In genomic region chr15:79678032-79678701, GRCh38 we compare ENCODE assay signal across 27 cellular contexts.
"Had no signal": no experiment of that assay in that cellular context is flagged by ENCODE, and none has a peak within 500 bp of the region (broad histone marks: within the 10 kb centered on the region; RNA-seq: fewer than 3 reads in every experiment).

No MANE protein-coding gene starts in this region.

- H3K4me1 ChIP-seq: thyroid gland, transverse colon, upper lobe of left lung, upper lobe of right lung, uterus, vagina had no signal

- FAIRE-seq: urothelium cell line had no signal

- H3K4me1 Mint-ChIP-seq: stimulated activated effector memory CD8-positive, alpha-beta T cell treated with anti-CD3 and anti-CD28 coated beads, Interleukin-12 subunit alpha, Interleukin-12 subunit beta, amount 100 ng/mL, for 72 hours; stimulated activated naive CD8-positive, alpha-beta T cell treated with anti-CD3 and anti-CD28 coated beads, Interleukin-15, amount 100 ng/mL, for 72 hours had no signal

- ATAC-seq: stimulated activated effector memory CD8-positive, alpha-beta T cell treated with anti-CD3 and anti-CD28 coated beads, Interleukin-12 subunit alpha, Interleukin-12 subunit beta, amount 100 ng/mL, for 72 hours; stimulated activated memory B cell treated with anti-CD40 and anti-IgM and Interleukin-4, amounts not matched to agents 10 μg/mL and 1 μg/mL and 100 μg/mL, for 72 hours; stimulated activated naive CD8-positive, alpha-beta T cell treated with anti-CD3 and anti-CD28 coated beads, Interleukin-15, amount 100 ng/mL, for 72 hours; stimulated activated naive CD8-positive, alpha-beta T cell treated with anti-CD3 and anti-CD28 coated beads, Interleukin-15, Interleukin-2, amounts not matched to agents 100 U/mL and 50 U/mL, for 24 hours; upper lobe of right lung had no signal

- H3K27ac ChIP-seq: stomach, suprapubic skin, testis, thoracic aorta, thyroid gland, tibial artery, tibial nerve, transverse colon, upper lobe of left lung, upper lobe of right lung, uterus, vagina had no signal

- H3K4me3 ChIP-seq: stomach, suprapubic skin, testis, thoracic aorta, thyroid gland, tibial artery, tibial nerve, transverse colon, upper lobe of left lung, upper lobe of right lung, uterus, vagina had no signal

- DNase-seq: stimulated activated CD4-positive, alpha-beta T cell treated with anti-CD3 and anti-CD28 coated beads, Interleukin-2, amount 100 ng/mL, for 24 hours; stimulated activated CD4-positive, alpha-beta T cell treated with anti-CD3 and anti-CD28 coated beads, Interleukin-2, amount 100 ng/mL, for 48 hours; stimulated activated CD4-positive, alpha-beta T cell treated with anti-CD3 and anti-CD28 coated beads, Interleukin-4, amount 100 ng/mL, for 1 hour; stimulated activated CD4-positive, alpha-beta T cell treated with anti-CD3 and anti-CD28 coated beads, Interleukin-4, amount 100 ng/mL, for 24 hours; stimulated activated CD4-positive, alpha-beta T cell treated with anti-CD3 and anti-CD28 coated beads, Interleukin-4, amount 100 ng/mL, for 4 hours; stimulated activated CD8-positive, alpha-beta memory T cell treated with anti-CD3 and anti-CD28 coated beads, Interleukin-4, amount 100 ng/mL, for 48 hours; stimulated activated naive CD4-positive, alpha-beta T cell; stimulated activated naive CD4-positive, alpha-beta T cell treated with Interleukin-2 at 50 U/mL for 16 hours; stimulated activated naive CD8-positive, alpha-beta T cell treated with anti-CD3 and anti-CD28 coated beads, Interleukin-15, amount 100 ng/mL, for 72 hours; stimulated activated naive CD8-positive, alpha-beta T cell treated with anti-CD3 and anti-CD28 coated beads, Interleukin-15, Interleukin-2, amounts not matched to agents 100 U/mL and 50 U/mL, for 24 hours; stomach; testis; thyroid gland; tibial artery; transverse colon; trophoblast cell; upper lobe of left lung; upper lobe of right lung; uterus had no signal

- H3K27ac Mint-ChIP-seq: stimulated activated effector memory CD8-positive, alpha-beta T cell treated with anti-CD3 and anti-CD28 coated beads, Interleukin-12 subunit alpha, Interleukin-12 subunit beta, amount 100 ng/mL, for 72 hours; stimulated activated memory B cell treated with anti-CD40 and anti-IgM and Interleukin-4, amounts not matched to agents 10 μg/mL and 1 μg/mL and 100 μg/mL, for 72 hours; stimulated activated naive CD8-positive, alpha-beta T cell treated with anti-CD3 and anti-CD28 coated beads, Interleukin-15, Interleukin-2, amounts not matched to agents 100 ng/mL and 50 ng/mL, for 24 hours had no signal

- H3K36me3 Mint-ChIP-seq: stimulated activated effector memory CD8-positive, alpha-beta T cell treated with anti-CD3 and anti-CD28 coated beads, Interleukin-12 subunit alpha, Interleukin-12 subunit beta, amount 100 ng/mL, for 72 hours; stimulated activated memory B cell treated with anti-CD40 and anti-IgM and Interleukin-4, amounts not matched to agents 10 μg/mL and 1 μg/mL and 100 μg/mL, for 72 hours had no signal

- H3K9me3 ChIP-seq: stomach, suprapubic skin, testis, thoracic aorta, thyroid gland, tibial artery, tibial nerve, transverse colon, upper lobe of left lung, upper lobe of right lung, uterus, vagina had no signal

- H3K4me3 Mint-ChIP-seq: stimulated activated effector memory CD8-positive, alpha-beta T cell treated with anti-CD3 and anti-CD28 coated beads, Interleukin-12 subunit alpha, Interleukin-12 subunit beta, amount 100 ng/mL, for 72 hours; stimulated activated memory B cell treated with anti-CD40 and anti-IgM and Interleukin-4, amounts not matched to agents 10 μg/mL and 1 μg/mL and 100 μg/mL, for 72 hours; stimulated activated naive CD8-positive, alpha-beta T cell treated with anti-CD3 and anti-CD28 coated beads, Interleukin-15, amount 100 ng/mL, for 72 hours; stimulated activated naive CD8-positive, alpha-beta T cell treated with anti-CD3 and anti-CD28 coated beads, Interleukin-15, Interleukin-2, amounts not matched to agents 100 ng/mL and 50 ng/mL, for 24 hours had no signal

- H3K36me3 ChIP-seq: stomach, suprapubic skin, thoracic aorta, thyroid gland, tibial artery, tibial nerve, transverse colon, upper lobe of left lung, upper lobe of right lung, uterus, vagina had no signal

- H3K9me3 Mint-ChIP-seq: stimulated activated effector memory CD8-positive, alpha-beta T cell treated with anti-CD3 and anti-CD28 coated beads, Interleukin-12 subunit alpha, Interleukin-12 subunit beta, amount 100 ng/mL, for 72 hours; stimulated activated memory B cell treated with anti-CD40 and anti-IgM and Interleukin-4, amounts not matched to agents 10 μg/mL and 1 μg/mL and 100 μg/mL, for 72 hours; stimulated activated naive CD8-positive, alpha-beta T cell treated with anti-CD3 and anti-CD28 coated beads, Interleukin-15, amount 100 ng/mL, for 72 hours; stimulated activated naive CD8-positive, alpha-beta T cell treated with anti-CD3 and anti-CD28 coated beads, Interleukin-15, Interleukin-2, amounts not matched to agents 100 ng/mL and 50 ng/mL, for 24 hours had no signal
